ENCODE assay signal across 1 cellular context in genomic region chr21:17829472-17829871, GRCh38.
TF ChIP-seq lines count a peak whose summit lies in the region.

No MANE protein-coding gene starts in this region.

TF ChIP-seq in IMR-90, 13 proteins besides CTCF, POLR2A, EP300 and RAD21:
- TF ChIP-seq SMC3 (IDR thresholded peaks at IDR 0.05; ENCODE audit: low read depth, low read length) (no peak), CEBPB (IDR thresholded peaks at IDR 0.05; ENCODE audit: low read depth, low read length) (peak; percentile 64)
